In the genomic region with DNA sequence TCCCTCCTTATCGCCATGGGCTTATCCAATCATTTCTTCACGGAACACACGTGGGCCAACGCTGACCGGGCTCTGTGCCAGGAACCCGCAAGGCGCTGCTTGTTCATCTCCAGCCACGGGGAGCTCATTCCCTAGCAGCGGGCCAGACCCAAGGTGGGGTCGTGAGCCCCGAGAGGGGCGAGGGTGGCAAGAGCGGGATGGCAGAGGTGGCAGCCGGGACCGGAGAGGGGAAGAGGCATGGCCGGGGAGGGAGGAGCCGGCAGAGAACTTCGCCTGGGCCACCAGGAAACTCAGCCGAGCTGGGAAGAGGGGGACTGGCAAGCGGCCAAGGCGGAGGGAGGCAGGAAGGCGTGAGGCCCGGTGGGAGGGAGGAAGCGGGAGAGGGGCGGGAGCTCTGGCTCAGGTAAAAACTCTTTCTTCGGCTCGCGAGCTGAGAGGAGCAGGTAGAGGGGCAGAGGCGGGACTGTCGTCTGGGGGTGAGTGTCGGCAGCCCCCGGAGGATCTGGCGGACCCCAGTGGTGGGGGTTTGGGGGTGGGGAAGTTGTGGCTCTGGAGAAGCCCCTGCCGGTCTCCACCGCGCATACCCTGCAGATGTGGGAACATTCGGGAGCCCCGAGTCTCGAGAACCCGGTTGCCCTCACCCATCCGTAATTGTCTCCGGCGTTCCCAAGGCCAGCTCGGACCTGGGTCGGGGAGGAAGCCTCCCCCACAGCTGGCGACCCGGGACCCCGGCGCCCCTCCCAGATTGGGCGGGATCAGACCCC, we compare ENCODE assay signal across 1 cellular context.
TF ChIP-seq lines count a peak whose summit lies in the region.

A gene with protein sequence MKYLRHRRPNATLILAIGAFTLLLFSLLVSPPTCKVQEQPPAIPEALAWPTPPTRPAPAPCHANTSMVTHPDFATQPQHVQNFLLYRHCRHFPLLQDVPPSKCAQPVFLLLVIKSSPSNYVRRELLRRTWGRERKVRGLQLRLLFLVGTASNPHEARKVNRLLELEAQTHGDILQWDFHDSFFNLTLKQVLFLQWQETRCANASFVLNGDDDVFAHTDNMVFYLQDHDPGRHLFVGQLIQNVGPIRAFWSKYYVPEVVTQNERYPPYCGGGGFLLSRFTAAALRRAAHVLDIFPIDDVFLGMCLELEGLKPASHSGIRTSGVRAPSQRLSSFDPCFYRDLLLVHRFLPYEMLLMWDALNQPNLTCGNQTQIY (plus strand): TSS at position 408 of the 764 bp plus-strand sequence. CDS start 12,670 bp downstream, outside the sequence.

TF ChIP-seq in HepG2, 621 proteins besides CTCF, POLR2A, EP300 and RAD21 (continued from another document):
- TF ChIP-seq, protein P1, sequence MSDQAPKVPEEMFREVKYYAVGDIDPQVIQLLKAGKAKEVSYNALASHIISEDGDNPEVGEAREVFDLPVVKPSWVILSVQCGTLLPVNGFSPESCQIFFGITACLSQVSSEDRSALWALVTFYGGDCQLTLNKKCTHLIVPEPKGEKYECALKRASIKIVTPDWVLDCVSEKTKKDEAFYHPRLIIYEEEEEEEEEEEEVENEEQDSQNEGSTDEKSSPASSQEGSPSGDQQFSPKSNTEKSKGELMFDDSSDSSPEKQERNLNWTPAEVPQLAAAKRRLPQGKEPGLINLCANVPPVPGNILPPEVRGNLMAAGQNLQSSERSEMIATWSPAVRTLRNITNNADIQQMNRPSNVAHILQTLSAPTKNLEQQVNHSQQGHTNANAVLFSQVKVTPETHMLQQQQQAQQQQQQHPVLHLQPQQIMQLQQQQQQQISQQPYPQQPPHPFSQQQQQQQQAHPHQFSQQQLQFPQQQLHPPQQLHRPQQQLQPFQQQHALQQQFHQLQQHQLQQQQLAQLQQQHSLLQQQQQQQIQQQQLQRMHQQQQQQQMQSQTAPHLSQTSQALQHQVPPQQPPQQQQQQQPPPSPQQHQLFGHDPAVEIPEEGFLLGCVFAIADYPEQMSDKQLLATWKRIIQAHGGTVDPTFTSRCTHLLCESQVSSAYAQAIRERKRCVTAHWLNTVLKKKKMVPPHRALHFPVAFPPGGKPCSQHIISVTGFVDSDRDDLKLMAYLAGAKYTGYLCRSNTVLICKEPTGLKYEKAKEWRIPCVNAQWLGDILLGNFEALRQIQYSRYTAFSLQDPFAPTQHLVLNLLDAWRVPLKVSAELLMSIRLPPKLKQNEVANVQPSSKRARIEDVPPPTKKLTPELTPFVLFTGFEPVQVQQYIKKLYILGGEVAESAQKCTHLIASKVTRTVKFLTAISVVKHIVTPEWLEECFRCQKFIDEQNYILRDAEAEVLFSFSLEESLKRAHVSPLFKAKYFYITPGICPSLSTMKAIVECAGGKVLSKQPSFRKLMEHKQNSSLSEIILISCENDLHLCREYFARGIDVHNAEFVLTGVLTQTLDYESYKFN (CRISPR knock-in tag; conservative IDR thresholded peaks at IDR 0.05), result peak; percentile 56
- TF ChIP-seq, protein P2, sequence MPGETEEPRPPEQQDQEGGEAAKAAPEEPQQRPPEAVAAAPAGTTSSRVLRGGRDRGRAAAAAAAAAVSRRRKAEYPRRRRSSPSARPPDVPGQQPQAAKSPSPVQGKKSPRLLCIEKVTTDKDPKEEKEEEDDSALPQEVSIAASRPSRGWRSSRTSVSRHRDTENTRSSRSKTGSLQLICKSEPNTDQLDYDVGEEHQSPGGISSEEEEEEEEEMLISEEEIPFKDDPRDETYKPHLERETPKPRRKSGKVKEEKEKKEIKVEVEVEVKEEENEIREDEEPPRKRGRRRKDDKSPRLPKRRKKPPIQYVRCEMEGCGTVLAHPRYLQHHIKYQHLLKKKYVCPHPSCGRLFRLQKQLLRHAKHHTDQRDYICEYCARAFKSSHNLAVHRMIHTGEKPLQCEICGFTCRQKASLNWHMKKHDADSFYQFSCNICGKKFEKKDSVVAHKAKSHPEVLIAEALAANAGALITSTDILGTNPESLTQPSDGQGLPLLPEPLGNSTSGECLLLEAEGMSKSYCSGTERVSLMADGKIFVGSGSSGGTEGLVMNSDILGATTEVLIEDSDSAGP (CRISPR knock-in tag; IDR thresholded peaks at IDR 0.05; ENCODE audit: borderline replicate concordance), result peak; percentile 41; the same call in 1 of the 2 replicates
